ENCODE assay signal across 2 cellular contexts in genomic region chr1:67732750-67733151, GRCh38.
TF ChIP-seq lines count a peak whose summit lies in the region.

No MANE protein-coding gene starts in this region.

TF ChIP-seq in GM12878, 131 proteins besides CTCF, POLR2A, EP300 and RAD21 (continued from another document and continues in another):
- TF ChIP-seq BCL3 (IDR thresholded peaks at IDR 0.05; ENCODE audit: borderline replicate concordance, insufficient read depth, low read depth, low read length, poor library complexity, severe bottlenecking) (no peak), DPF2 (IDR thresholded peaks at IDR 0.05) (0 out of 2 replicates have a peak, but pooled peaks have one; percentile 38), ATF7 (IDR thresholded peaks at IDR 0.05; ENCODE audit: low read depth) (no peak), CBFB (IDR thresholded peaks at IDR 0.05; ENCODE audit: low read depth) (no peak), SMARCA5 (IDR thresholded peaks at IDR 0.05) (0 out of 2 replicates have a peak, but pooled peaks have one; percentile 34), ATF2 (IDR thresholded peaks at IDR 0.05; ENCODE audit: low read length) (peak; percentile 20; the same call in 1 of the 2 replicates), YY1 (IDR thresholded peaks at IDR 0.05; ENCODE audit: low read depth, low read length) (no peak), GATAD2B (conservative IDR thresholded peaks at IDR 0.05; ENCODE audit: low read depth) (0 out of 2 replicates have a peak, but pooled peaks have one; percentile 46), STAT3 (IDR thresholded peaks at IDR 0.05; ENCODE audit: low read depth, low read length) (no peak), BACH1 (IDR thresholded peaks at IDR 0.05; ENCODE audit: borderline replicate concordance) (no peak), MEF2B (IDR thresholded peaks at IDR 0.05; ENCODE audit: partially characterized antibody, poor library complexity, severe bottlenecking) (peak; percentile 88), POLR2AphosphoS2 (IDR thresholded peaks at IDR 0.05; ENCODE audit: low read depth, low read length) (no peak), TCF12 (IDR thresholded peaks at IDR 0.05; ENCODE audit: low read depth, low read length) (peak; percentile 59; the same call in 1 of the 2 replicates), HDAC2 (IDR thresholded peaks at IDR 0.05) (no peak), CUX1 (IDR thresholded peaks at IDR 0.05; ENCODE audit: insufficient replicate concordance, low read depth, low read length) (no peak), NFIC (IDR thresholded peaks at IDR 0.05; ENCODE audit: low read depth, low read length) (no peak), IRF3 (IDR thresholded peaks at IDR 0.05) (no peak), JUND (IDR thresholded peaks at IDR 0.05; ENCODE audit: low read depth, low read length) (no peak), BHLHE40 (IDR thresholded peaks at IDR 0.05; ENCODE audit: borderline replicate concordance in 1 of 2, low read depth in 2 of 2, low read length in 1 of 2) (no peak)

TF ChIP-seq in SK-N-SH, 30 proteins besides CTCF, POLR2A, EP300 and RAD21 (continued from another document):
- TF ChIP-seq ZBTB33 (IDR thresholded peaks at IDR 0.05; ENCODE audit: borderline replicate concordance, low read depth) (no peak), GATA2 (CRISPR knock-in tag; IDR thresholded peaks at IDR 0.05) (no peak), MAX (IDR thresholded peaks at IDR 0.05; ENCODE audit: low read depth) (no peak), RFX5 (IDR thresholded peaks at IDR 0.05; ENCODE audit: low read length) (no peak), SIN3A (IDR thresholded peaks at IDR 0.05; ENCODE audit: borderline replicate concordance, low read depth, low read length) (no peak), ELF1 (IDR thresholded peaks at IDR 0.05) (no peak), SMC3 (IDR thresholded peaks at IDR 0.05; ENCODE audit: low read depth, low read length) (no peak), NRF1 (IDR thresholded peaks at IDR 0.05; ENCODE audit: low read depth, low read length) (no peak)
